In the genomic region with DNA sequence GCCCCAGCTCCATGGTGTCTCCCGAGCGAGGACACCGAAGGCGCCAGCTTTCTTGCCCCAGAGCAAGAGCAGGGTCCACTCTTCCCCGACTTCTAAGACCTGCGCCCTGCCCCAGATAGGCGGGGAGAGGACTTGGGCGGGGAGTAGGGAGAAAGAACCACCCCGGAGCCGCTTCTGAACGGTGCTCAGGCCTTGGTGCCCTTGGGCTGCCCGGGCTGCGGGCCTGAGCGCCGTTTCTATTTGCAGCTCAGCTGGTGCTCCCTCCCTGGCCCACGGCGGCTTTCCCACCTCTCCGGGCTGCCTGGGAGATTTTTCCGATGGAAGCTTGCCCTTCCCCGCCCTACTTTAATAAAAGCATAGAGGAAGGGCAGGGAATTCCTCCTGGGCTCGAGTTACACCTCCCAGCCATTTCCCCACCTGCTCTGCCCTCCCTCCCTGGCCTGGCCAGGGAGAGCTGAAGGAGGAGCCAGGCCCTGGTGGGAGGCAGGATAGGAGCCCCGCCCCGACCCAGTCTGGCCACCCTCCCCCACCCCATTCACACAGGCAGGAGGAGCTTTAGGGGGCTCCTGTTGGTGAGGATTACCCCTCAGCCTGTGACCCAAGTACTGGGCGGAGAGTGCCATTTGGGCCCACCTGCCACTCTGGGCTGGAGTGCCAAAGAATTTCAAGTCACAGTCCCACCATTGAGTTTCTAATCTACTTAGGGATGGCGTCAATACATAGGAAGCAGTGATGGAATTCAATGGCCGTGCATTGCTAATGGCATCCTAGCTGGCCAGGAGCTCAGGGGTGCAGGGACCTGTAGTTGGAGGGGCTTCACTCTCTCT, we compare ENCODE assay signal across 2 cellular contexts.
TF ChIP-seq lines count a peak whose summit lies in the region.

No MANE protein-coding gene starts in this region.

TF ChIP-seq in SK-N-SH, 30 proteins besides CTCF, POLR2A, EP300 and RAD21:
- TF ChIP-seq, protein P1, sequence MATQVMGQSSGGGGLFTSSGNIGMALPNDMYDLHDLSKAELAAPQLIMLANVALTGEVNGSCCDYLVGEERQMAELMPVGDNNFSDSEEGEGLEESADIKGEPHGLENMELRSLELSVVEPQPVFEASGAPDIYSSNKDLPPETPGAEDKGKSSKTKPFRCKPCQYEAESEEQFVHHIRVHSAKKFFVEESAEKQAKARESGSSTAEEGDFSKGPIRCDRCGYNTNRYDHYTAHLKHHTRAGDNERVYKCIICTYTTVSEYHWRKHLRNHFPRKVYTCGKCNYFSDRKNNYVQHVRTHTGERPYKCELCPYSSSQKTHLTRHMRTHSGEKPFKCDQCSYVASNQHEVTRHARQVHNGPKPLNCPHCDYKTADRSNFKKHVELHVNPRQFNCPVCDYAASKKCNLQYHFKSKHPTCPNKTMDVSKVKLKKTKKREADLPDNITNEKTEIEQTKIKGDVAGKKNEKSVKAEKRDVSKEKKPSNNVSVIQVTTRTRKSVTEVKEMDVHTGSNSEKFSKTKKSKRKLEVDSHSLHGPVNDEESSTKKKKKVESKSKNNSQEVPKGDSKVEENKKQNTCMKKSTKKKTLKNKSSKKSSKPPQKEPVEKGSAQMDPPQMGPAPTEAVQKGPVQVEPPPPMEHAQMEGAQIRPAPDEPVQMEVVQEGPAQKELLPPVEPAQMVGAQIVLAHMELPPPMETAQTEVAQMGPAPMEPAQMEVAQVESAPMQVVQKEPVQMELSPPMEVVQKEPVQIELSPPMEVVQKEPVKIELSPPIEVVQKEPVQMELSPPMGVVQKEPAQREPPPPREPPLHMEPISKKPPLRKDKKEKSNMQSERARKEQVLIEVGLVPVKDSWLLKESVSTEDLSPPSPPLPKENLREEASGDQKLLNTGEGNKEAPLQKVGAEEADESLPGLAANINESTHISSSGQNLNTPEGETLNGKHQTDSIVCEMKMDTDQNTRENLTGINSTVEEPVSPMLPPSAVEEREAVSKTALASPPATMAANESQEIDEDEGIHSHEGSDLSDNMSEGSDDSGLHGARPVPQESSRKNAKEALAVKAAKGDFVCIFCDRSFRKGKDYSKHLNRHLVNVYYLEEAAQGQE (IDR thresholded peaks at IDR 0.05; ENCODE audit: low read depth, low read length), result no peak
- TF ChIP-seq FOXM1 (IDR thresholded peaks at IDR 0.05; ENCODE audit: low read depth) (no peak), SMC3 (IDR thresholded peaks at IDR 0.05; ENCODE audit: low read depth, low read length) (no peak), JUND (IDR thresholded peaks at IDR 0.05) (no peak), SIN3A (IDR thresholded peaks at IDR 0.05; ENCODE audit: borderline replicate concordance, low read depth, low read length) (no peak), FOXJ3 (CRISPR knock-in tag; IDR thresholded peaks at IDR 0.05) (no peak), ELF1 (IDR thresholded peaks at IDR 0.05) (no peak), EZH2phosphoT487 (IDR thresholded peaks at IDR 0.05; ENCODE audit: borderline replicate concordance, low read depth) (no peak), RFX5 (IDR thresholded peaks at IDR 0.05; ENCODE audit: low read length) (no peak), TCF12 (IDR thresholded peaks at IDR 0.05) (no peak), RXRA (IDR thresholded peaks at IDR 0.05; ENCODE audit: borderline replicate concordance, low read depth) (no peak), GATA2 (CRISPR knock-in tag; IDR thresholded peaks at IDR 0.05) (no peak), TAF1 (IDR thresholded peaks at IDR 0.05; ENCODE audit: borderline replicate concordance, low read depth, low read length) (no peak), GABPA (IDR thresholded peaks at IDR 0.05; ENCODE audit: low read depth) (no peak), MXI1 (IDR thresholded peaks at IDR 0.05; ENCODE audit: low read depth, low read length) (no peak), RCOR1 (IDR thresholded peaks at IDR 0.05; ENCODE audit: low read length) (no peak)
- TF ChIP-seq, protein P2, sequence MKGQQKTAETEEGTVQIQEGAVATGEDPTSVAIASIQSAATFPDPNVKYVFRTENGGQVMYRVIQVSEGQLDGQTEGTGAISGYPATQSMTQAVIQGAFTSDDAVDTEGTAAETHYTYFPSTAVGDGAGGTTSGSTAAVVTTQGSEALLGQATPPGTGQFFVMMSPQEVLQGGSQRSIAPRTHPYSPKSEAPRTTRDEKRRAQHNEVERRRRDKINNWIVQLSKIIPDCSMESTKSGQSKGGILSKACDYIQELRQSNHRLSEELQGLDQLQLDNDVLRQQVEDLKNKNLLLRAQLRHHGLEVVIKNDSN (IDR thresholded peaks at IDR 0.05; ENCODE audit: borderline replicate concordance, low read depth), result no peak
- TF ChIP-seq, protein P3, sequence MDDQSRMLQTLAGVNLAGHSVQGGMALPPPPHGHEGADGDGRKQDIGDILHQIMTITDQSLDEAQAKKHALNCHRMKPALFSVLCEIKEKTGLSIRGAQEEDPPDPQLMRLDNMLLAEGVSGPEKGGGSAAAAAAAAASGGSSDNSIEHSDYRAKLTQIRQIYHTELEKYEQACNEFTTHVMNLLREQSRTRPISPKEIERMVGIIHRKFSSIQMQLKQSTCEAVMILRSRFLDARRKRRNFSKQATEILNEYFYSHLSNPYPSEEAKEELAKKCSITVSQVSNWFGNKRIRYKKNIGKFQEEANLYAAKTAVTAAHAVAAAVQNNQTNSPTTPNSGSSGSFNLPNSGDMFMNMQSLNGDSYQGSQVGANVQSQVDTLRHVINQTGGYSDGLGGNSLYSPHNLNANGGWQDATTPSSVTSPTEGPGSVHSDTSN (IDR thresholded peaks at IDR 0.05), result no peak
- TF ChIP-seq, protein P4, sequence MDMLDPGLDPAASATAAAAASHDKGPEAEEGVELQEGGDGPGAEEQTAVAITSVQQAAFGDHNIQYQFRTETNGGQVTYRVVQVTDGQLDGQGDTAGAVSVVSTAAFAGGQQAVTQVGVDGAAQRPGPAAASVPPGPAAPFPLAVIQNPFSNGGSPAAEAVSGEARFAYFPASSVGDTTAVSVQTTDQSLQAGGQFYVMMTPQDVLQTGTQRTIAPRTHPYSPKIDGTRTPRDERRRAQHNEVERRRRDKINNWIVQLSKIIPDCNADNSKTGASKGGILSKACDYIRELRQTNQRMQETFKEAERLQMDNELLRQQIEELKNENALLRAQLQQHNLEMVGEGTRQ (IDR thresholded peaks at IDR 0.05; ENCODE audit: borderline replicate concordance, low read depth, low read length), result no peak

TF ChIP-seq in SK-N-SH treated with all-trans-retinoic acid at 6 μM for 48 hours, 23 proteins besides CTCF, POLR2A, EP300 and RAD21 (continued from another document):
- TF ChIP-seq, protein P5, sequence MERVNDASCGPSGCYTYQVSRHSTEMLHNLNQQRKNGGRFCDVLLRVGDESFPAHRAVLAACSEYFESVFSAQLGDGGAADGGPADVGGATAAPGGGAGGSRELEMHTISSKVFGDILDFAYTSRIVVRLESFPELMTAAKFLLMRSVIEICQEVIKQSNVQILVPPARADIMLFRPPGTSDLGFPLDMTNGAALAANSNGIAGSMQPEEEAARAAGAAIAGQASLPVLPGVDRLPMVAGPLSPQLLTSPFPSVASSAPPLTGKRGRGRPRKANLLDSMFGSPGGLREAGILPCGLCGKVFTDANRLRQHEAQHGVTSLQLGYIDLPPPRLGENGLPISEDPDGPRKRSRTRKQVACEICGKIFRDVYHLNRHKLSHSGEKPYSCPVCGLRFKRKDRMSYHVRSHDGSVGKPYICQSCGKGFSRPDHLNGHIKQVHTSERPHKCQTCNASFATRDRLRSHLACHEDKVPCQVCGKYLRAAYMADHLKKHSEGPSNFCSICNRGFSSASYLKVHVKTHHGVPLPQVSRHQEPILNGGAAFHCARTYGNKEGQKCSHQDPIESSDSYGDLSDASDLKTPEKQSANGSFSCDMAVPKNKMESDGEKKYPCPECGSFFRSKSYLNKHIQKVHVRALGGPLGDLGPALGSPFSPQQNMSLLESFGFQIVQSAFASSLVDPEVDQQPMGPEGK (CRISPR knock-in tag; IDR thresholded peaks at IDR 0.05; ENCODE audit: borderline replicate concordance), result no peak
- TF ChIP-seq ISL1 (CRISPR knock-in tag; IDR thresholded peaks at IDR 0.05) (no peak), ESRRG (CRISPR knock-in tag; IDR thresholded peaks at IDR 0.05) (no peak)
- TF ChIP-seq, protein P6, sequence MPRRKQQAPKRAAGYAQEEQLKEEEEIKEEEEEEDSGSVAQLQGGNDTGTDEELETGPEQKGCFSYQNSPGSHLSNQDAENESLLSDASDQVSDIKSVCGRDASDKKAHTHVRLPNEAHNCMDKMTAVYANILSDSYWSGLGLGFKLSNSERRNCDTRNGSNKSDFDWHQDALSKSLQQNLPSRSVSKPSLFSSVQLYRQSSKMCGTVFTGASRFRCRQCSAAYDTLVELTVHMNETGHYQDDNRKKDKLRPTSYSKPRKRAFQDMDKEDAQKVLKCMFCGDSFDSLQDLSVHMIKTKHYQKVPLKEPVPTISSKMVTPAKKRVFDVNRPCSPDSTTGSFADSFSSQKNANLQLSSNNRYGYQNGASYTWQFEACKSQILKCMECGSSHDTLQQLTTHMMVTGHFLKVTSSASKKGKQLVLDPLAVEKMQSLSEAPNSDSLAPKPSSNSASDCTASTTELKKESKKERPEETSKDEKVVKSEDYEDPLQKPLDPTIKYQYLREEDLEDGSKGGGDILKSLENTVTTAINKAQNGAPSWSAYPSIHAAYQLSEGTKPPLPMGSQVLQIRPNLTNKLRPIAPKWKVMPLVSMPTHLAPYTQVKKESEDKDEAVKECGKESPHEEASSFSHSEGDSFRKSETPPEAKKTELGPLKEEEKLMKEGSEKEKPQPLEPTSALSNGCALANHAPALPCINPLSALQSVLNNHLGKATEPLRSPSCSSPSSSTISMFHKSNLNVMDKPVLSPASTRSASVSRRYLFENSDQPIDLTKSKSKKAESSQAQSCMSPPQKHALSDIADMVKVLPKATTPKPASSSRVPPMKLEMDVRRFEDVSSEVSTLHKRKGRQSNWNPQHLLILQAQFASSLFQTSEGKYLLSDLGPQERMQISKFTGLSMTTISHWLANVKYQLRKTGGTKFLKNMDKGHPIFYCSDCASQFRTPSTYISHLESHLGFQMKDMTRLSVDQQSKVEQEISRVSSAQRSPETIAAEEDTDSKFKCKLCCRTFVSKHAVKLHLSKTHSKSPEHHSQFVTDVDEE (CRISPR knock-in tag; IDR thresholded peaks at IDR 0.05), result no peak
